ENCODE assay signal across 9 cellular contexts in the genomic region with DNA sequence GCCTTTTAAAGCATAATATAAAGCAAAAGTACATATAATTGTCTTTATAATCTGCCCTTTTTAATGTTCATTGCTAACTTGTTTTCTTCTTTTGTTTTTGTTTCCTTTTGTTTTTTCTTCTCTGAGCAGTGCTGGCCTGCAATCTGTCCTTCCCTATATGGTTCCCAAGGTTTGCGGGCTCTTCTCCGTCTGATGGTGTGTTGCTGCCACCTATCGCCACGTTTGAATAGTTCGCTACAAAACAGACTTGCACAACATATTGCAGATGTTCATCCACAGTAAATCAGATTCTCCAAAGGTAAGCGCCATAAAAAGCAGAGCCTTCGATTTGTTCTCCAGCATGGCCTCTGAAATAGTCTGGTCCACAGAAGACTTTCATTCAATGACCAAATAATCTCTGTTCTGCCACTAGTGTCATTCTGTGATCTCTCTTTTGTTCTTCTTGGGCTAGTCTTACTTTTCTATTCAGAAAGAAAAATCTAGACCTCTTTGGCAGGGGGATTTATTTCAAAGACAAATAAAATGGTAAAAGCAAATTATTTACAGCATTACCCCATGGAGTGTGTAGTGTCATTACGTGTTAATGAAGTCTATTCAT. TPM values are rescaled to one million over a fixed set of nuclear protein-coding genes. Genes with fewer than 3 reads are reported as not detected.
A peak's percentile ranks its signal among the peaks of the same experiment; 100 is the strongest.
DNase-seq lines count a peak whose midpoint lies in the region; ATAC-seq and TF ChIP-seq lines count a peak whose summit lies in the region.
"Had no signal": no experiment of that assay in that cellular context is flagged by ENCODE, and none has a peak within 500 bp of the region (broad histone marks: within the 10 kb centered on the region; RNA-seq: fewer than 3 reads in every experiment).

No MANE protein-coding gene starts in this region.

- H3K27me3 Mint-ChIP-seq in activated naive CD4-positive, alpha-beta T cell treated with anti-CD3 and anti-CD28 coated beads for 36 hours (ENCODE audit: low read depth), result peaks cover 11% of the 10 kb centered on the region
- H3K27me3 Mint-ChIP-seq in natural killer cell treated with Interleukin-12 subunit alpha and Interleukin-12 subunit beta and Interleukin-15 and Interleukin-18, amount 100 ng/mL, for 72 hours, result peaks cover 2 to 12% of the 10 kb centered on the region in 2 donors

- intact Hi-C loops in activated naive CD4-positive, alpha-beta T cell treated with anti-CD3 and anti-CD28 coated beads for 36 hours (cut with micrococcal nuclease), result loop anchor here (1.0 to 5.0 kb wide), 3 partner anchors 57 to 147 kb away; no protein-coding TSS in a partner anchor
- intact Hi-C loops in posterior vena cava (cut with DNase I), result no loop called here

- no peaks in the 10 kb centered on the region for H3K36me3 Mint-ChIP-seq in activated naive CD4-positive, alpha-beta T cell treated with anti-CD3 and anti-CD28 coated beads for 36 hours (ENCODE audit: low read depth)
- H3K36me3 Mint-ChIP-seq in natural killer cell treated with Interleukin-12 subunit alpha and Interleukin-12 subunit beta and Interleukin-15 and Interleukin-18, amount 100 ng/mL, for 72 hours, result no peaks in the 10 kb centered on the region

- peak; percentile 73 for TF ChIP-seq CTCF in GM10266 (IDR thresholded peaks at IDR 0.05; ENCODE audit: control insufficient read depth, insufficient read depth, low read depth, missing control alignments)
- peak; percentile 72 for TF ChIP-seq CTCF in LNCAP (IDR thresholded peaks at IDR 0.05)

- H3K4me3 ChIP-seq in H7 (ENCODE audit: insufficient read depth, low read depth, low read length), result no peak overlapping the region

- H3K4me3 Mint-ChIP-seq in activated naive CD4-positive, alpha-beta T cell treated with anti-CD3 and anti-CD28 coated beads for 36 hours, result no peak overlapping the region
- H3K4me3 Mint-ChIP-seq in natural killer cell treated with Interleukin-12 subunit alpha and Interleukin-12 subunit beta and Interleukin-15 and Interleukin-18, amount 100 ng/mL, for 72 hours, result no peak overlapping the region

- CTCF ChIA-PET in activated naive CD4-positive, alpha-beta T cell treated with anti-CD3 and anti-CD28 coated beads for 36 hours (lab: Charles Lee), result no interaction called here

- no peaks in the 10 kb centered on the region for H3K4me1 Mint-ChIP-seq in activated naive CD4-positive, alpha-beta T cell treated with anti-CD3 and anti-CD28 coated beads for 36 hours (ENCODE audit: low read depth)
- H3K4me1 Mint-ChIP-seq in natural killer cell treated with Interleukin-12 subunit alpha and Interleukin-12 subunit beta and Interleukin-15 and Interleukin-18, amount 100 ng/mL, for 72 hours (ENCODE audit: low read depth in 2 of 2), result no peaks in the 10 kb centered on the region

- no peaks in the 10 kb centered on the region for H3K36me3 ChIP-seq in H7 (replicated peaks; ENCODE audit: control insufficient read depth, insufficient read depth, low read length)

- no peak for ATAC-seq in natural killer cell treated with Interleukin-12 subunit alpha and Interleukin-12 subunit beta and Interleukin-15 and Interleukin-18, amount 100 ng/mL, for 72 hours

- no peaks in the 10 kb centered on the region for H3K9me3 Mint-ChIP-seq in activated naive CD4-positive, alpha-beta T cell treated with anti-CD3 and anti-CD28 coated beads for 36 hours
- H3K9me3 Mint-ChIP-seq in natural killer cell treated with Interleukin-12 subunit alpha and Interleukin-12 subunit beta and Interleukin-15 and Interleukin-18, amount 100 ng/mL, for 72 hours, result no peaks in the 10 kb centered on the region

- H3K27me3 ChIP-seq in H7 (ENCODE audit: control insufficient read depth, insufficient read depth, low read length), result no peaks in the 10 kb centered on the region

- no peak overlapping the region for H3K27ac Mint-ChIP-seq in activated naive CD4-positive, alpha-beta T cell treated with anti-CD3 and anti-CD28 coated beads for 36 hours
- H3K27ac Mint-ChIP-seq in natural killer cell treated with Interleukin-12 subunit alpha and Interleukin-12 subunit beta and Interleukin-15 and Interleukin-18, amount 100 ng/mL, for 72 hours, result no peak overlapping the region

- DNase-seq in GM10266 (ENCODE audit: extremely low spot score) (peak; percentile 34), H7 (peak; percentile 31), OCI-M1 (lab: John Stamatoyannopoulos, UW) (peak; percentile 84), glomerular visceral epithelial cell (ENCODE audit: extremely low spot score) (peak; percentile 78), posterior vena cava (ENCODE audit: low spot score) (peak; percentile 78)
- peak; percentile 64 for DNase-seq in activated naive CD4-positive, alpha-beta T cell treated with anti-CD3 and anti-CD28 coated beads for 36 hours
- no peak for DNase-seq in natural killer cell treated with Interleukin-12 subunit alpha and Interleukin-12 subunit beta and Interleukin-15 and Interleukin-18, amount 100 ng/mL, for 72 hours (ENCODE audit: low spot score)

RNA-seq across cellular contexts. Expression of a gene that starts 33.5 kb away (rescaled TPM):
- total RNA-seq in H7 (2014; rRNA removed; shearing (Covaris generic)), result not detected in 2 replicates
- total RNA-seq in activated naive CD4-positive, alpha-beta T cell treated with anti-CD3 and anti-CD28 coated beads for 36 hours, result under 1 TPM; 0.07 TPM
- total RNA-seq in posterior vena cava, result under 1 TPM in 1 of 2 donors, not detected in 1; 0.14 TPM
- total RNA-seq in natural killer cell treated with Interleukin-12 subunit alpha and Interleukin-12 subunit beta and Interleukin-15 and Interleukin-18, amount 100 ng/mL, for 72 hours, result not detected
- total RNA-seq: lower leg skin had no signal
